Comparison of ENCODE assay signal across 9 cellular contexts in the genomic region with DNA sequence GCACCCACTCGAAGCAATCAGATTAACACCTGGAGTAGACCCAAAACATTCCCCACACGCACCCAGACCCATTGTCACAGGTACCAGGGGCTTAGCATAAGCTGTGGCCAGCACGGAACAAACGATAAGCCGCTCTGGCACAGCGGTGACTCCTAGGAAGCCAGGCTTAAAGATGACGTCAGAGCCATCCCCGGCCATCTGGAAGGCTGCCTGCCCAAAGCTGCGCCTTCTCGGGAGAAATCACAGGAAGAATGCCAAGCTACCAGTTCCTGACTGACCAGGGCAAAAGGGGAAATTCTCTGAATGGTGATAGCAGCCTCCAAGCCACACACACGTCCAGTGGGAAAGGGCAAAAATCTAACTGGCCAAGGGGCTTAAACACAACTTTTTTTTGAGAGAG. TPM values are rescaled to one million over a fixed set of nuclear protein-coding genes. Genes with fewer than 3 reads are reported as not detected.
DNase-seq lines count a peak whose midpoint lies in the region; ATAC-seq and TF ChIP-seq lines count a peak whose summit lies in the region.
"Had no signal": no experiment of that assay in that cellular context is flagged by ENCODE, and none has a peak within 500 bp of the region (broad histone marks: within the 10 kb centered on the region; RNA-seq: fewer than 3 reads in every experiment).

No MANE protein-coding gene starts in this region.

- H3K18ac ChIP-seq in trophoblast cell (ENCODE audit: low read length): no peak overlapping the region

- H3K27ac ChIP-seq in dorsolateral prefrontal cortex (peak overlapping the region in 3 of 59 donors; percentile 1 to 68 (median 39)), trophoblast cell (ENCODE audit: low read depth, low read length) (no peak overlapping the region)

- no peaks in the 10 kb centered on the region for H3K36me3 ChIP-seq in trophoblast cell (ENCODE audit: control insufficient read depth in 1 of 2, insufficient read depth in 2 of 2, low read length in 2 of 2)

- H3K4me3 ChIP-seq in dorsolateral prefrontal cortex (peak overlapping the region in 32 of 59 donors; percentile 2 to 59 (median 28)), trophoblast cell (ENCODE audit: low read depth, low read length) (no peak overlapping the region)

- H3K79me1 ChIP-seq in trophoblast cell (ENCODE audit: low read length): no peaks in the 10 kb centered on the region

- H3K4me1 ChIP-seq in trophoblast cell (ENCODE audit: control insufficient read depth in 1 of 2, insufficient read depth in 2 of 2, low read length in 2 of 2): no peaks in the 10 kb centered on the region

- H4K91ac ChIP-seq in trophoblast cell (ENCODE audit: low read depth, low read length): no peak overlapping the region

- H3K27me3 ChIP-seq in dorsolateral prefrontal cortex (no peaks in the 10 kb centered on the region), trophoblast cell (ENCODE audit: insufficient read depth, low read length) (no peaks in the 10 kb centered on the region)

- no peak for ATAC-seq in activated CD4-positive, CD25-positive, alpha-beta regulatory T cell treated with anti-CD3 and anti-CD28 coated beads, Interleukin-2, amount 50 U/mL, for 24 hours
- ATAC-seq in GM21515 (IDR thresholded peaks at IDR 0.05; ENCODE audit: unreplicated experiment) (no peak), GM19397 (IDR thresholded peaks at IDR 0.05; ENCODE audit: unreplicated experiment) (no peak), HG03196 (IDR thresholded peaks at IDR 0.05; ENCODE audit: unreplicated experiment) (no peak)

- H3K23ac ChIP-seq in trophoblast cell (ENCODE audit: low read length): no peak overlapping the region

- no peak overlapping the region for H2AFZ ChIP-seq in trophoblast cell (ENCODE audit: insufficient read depth, low read length, poor library complexity)

- H3K9me3 ChIP-seq in trophoblast cell (ENCODE audit: insufficient read depth, low read depth, low read length): peaks cover 2% of the 10 kb centered on the region

- H3K9ac ChIP-seq in trophoblast cell (ENCODE audit: low read length): peak overlapping the region; percentile 13

- peak; percentile 93 for DNase-seq in DMS 273 (lab: John Stamatoyannopoulos, UW; ENCODE audit: unreplicated experiment)
- peak; percentile 38 to 73 for DNase-seq in NCI-H446 (lab: John Stamatoyannopoulos, UW)
- peak in 8 of 10 donors; percentile 36 to 75 (median 60) for DNase-seq in dorsolateral prefrontal cortex
- DNase-seq in trophoblast cell: peak in 1 of 2 donors; percentile 54
- DNase-seq: glutamatergic neuron had no signal

- H2BK5ac ChIP-seq in trophoblast cell (ENCODE audit: low read depth, low read length, poor library complexity): no peak overlapping the region

- no peak overlapping the region for H2BK120ac ChIP-seq in trophoblast cell (ENCODE audit: insufficient read depth, low read length, poor library complexity)

- no peak overlapping the region for H2BK12ac ChIP-seq in trophoblast cell (ENCODE audit: low read length)

- no peaks in the 10 kb centered on the region for H3K79me2 ChIP-seq in trophoblast cell (ENCODE audit: control insufficient read depth, insufficient read depth, low read length, poor library complexity)

- no peak overlapping the region for H4K8ac ChIP-seq in trophoblast cell (ENCODE audit: low read depth, low read length)

- no peak overlapping the region for H4K12ac ChIP-seq in trophoblast cell (ENCODE audit: low read depth, low read length)

- TF ChIP-seq CTCF in dorsolateral prefrontal cortex (IDR thresholded peaks at IDR 0.05 in 54 of 56, conservative IDR thresholded peaks at IDR 0.05 in 2 of 56; ENCODE audit: low read depth in 1 of 56, partially characterized antibody in 56 of 56): no peak

- WGBS in trophoblast cell (ENCODE audit: extremely low coverage, insufficient coverage, insufficient read length): no CpG with 5 or more reads among the region's 11 CpGs

- H3K4ac ChIP-seq in trophoblast cell (ENCODE audit: low read depth, low read length): no peak overlapping the region

- no peak overlapping the region for H3K4me2 ChIP-seq in trophoblast cell (ENCODE audit: low read length)

- H3K14ac ChIP-seq in trophoblast cell (ENCODE audit: low read length): no peak overlapping the region

- H2AK5ac ChIP-seq in trophoblast cell (ENCODE audit: low read length): no peak overlapping the region

- intact Hi-C loops in dorsolateral prefrontal cortex (cut with DNase I): no loop called here

RNA-seq across cellular contexts. Expression of gene WIPI2, which starts 13.0 kb away (rescaled TPM):
- 100 to 1,000 TPM in 18 of 120 experiments, 10 to 100 TPM in 102; 71.9 to 108 (median 90.3) TPM for total RNA-seq in dorsolateral prefrontal cortex
- polyA plus RNA-seq in trophoblast cell (2013): 78.5 and 78.8 TPM in 2 replicates
